Comparison of ENCODE assay signal across 1 cellular context in the genomic region with DNA sequence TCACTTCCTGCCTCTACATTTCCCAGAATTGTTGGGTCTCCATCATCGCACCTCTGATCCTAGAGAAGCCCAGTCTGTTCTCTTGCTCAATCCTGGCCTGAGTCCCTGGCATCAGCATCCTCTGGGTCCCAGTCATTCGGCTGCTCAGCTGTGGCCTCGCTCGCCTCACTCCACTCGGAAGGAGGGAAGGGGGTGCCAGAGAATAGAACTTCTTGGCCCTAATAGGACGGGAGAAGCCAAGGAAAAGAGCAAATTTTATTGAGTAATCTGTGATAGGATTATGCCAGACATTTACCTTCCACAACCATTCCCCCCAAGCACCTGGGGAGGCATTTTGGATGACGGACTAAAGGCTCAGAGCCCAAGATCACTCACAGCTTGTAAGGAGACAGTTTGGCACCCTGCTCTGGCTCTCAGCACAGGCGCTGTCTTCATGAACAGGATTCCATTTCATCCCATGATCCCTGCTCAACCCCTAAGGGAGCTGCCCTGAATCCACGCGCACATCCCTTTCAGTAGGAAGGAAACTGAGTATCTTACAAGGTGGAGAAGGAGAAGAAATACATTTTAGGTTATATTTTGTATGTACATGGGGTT.
TF ChIP-seq lines count a peak whose summit lies in the region.

No MANE protein-coding gene starts in this region.

TF ChIP-seq in GM23338, 12 proteins besides CTCF, POLR2A, EP300 and RAD21:
- TF ChIP-seq, protein P1, sequence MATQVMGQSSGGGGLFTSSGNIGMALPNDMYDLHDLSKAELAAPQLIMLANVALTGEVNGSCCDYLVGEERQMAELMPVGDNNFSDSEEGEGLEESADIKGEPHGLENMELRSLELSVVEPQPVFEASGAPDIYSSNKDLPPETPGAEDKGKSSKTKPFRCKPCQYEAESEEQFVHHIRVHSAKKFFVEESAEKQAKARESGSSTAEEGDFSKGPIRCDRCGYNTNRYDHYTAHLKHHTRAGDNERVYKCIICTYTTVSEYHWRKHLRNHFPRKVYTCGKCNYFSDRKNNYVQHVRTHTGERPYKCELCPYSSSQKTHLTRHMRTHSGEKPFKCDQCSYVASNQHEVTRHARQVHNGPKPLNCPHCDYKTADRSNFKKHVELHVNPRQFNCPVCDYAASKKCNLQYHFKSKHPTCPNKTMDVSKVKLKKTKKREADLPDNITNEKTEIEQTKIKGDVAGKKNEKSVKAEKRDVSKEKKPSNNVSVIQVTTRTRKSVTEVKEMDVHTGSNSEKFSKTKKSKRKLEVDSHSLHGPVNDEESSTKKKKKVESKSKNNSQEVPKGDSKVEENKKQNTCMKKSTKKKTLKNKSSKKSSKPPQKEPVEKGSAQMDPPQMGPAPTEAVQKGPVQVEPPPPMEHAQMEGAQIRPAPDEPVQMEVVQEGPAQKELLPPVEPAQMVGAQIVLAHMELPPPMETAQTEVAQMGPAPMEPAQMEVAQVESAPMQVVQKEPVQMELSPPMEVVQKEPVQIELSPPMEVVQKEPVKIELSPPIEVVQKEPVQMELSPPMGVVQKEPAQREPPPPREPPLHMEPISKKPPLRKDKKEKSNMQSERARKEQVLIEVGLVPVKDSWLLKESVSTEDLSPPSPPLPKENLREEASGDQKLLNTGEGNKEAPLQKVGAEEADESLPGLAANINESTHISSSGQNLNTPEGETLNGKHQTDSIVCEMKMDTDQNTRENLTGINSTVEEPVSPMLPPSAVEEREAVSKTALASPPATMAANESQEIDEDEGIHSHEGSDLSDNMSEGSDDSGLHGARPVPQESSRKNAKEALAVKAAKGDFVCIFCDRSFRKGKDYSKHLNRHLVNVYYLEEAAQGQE (IDR thresholded peaks at IDR 0.05; ENCODE audit: unreplicated experiment), result no peak
- TF ChIP-seq JUNB (IDR thresholded peaks at IDR 0.05; ENCODE audit: unreplicated experiment) (no peak), EZH2phosphoT487 (IDR thresholded peaks at IDR 0.05; ENCODE audit: unreplicated experiment) (no peak), EZH2 (IDR thresholded peaks at IDR 0.05; ENCODE audit: low read depth, unreplicated experiment) (no peak), POLR2AphosphoS5 (IDR thresholded peaks at IDR 0.05; ENCODE audit: low read depth) (no peak), STAT1 (IDR thresholded peaks at IDR 0.05; ENCODE audit: unreplicated experiment) (no peak), ZNF114 (CRISPR knock-in tag; IDR thresholded peaks at IDR 0.05) (no peak), CREB1 (CRISPR knock-in tag; IDR thresholded peaks at IDR 0.05; ENCODE audit: low read depth) (no peak), ZNF331 (CRISPR knock-in tag; IDR thresholded peaks at IDR 0.05; ENCODE audit: low read depth) (no peak), NANOG (IDR thresholded peaks at IDR 0.05; ENCODE audit: borderline replicate concordance) (no peak)
- TF ChIP-seq, protein P2, sequence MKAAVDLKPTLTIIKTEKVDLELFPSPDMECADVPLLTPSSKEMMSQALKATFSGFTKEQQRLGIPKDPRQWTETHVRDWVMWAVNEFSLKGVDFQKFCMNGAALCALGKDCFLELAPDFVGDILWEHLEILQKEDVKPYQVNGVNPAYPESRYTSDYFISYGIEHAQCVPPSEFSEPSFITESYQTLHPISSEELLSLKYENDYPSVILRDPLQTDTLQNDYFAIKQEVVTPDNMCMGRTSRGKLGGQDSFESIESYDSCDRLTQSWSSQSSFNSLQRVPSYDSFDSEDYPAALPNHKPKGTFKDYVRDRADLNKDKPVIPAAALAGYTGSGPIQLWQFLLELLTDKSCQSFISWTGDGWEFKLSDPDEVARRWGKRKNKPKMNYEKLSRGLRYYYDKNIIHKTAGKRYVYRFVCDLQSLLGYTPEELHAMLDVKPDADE (IDR thresholded peaks at IDR 0.05), result no peak
- TF ChIP-seq, protein P3, sequence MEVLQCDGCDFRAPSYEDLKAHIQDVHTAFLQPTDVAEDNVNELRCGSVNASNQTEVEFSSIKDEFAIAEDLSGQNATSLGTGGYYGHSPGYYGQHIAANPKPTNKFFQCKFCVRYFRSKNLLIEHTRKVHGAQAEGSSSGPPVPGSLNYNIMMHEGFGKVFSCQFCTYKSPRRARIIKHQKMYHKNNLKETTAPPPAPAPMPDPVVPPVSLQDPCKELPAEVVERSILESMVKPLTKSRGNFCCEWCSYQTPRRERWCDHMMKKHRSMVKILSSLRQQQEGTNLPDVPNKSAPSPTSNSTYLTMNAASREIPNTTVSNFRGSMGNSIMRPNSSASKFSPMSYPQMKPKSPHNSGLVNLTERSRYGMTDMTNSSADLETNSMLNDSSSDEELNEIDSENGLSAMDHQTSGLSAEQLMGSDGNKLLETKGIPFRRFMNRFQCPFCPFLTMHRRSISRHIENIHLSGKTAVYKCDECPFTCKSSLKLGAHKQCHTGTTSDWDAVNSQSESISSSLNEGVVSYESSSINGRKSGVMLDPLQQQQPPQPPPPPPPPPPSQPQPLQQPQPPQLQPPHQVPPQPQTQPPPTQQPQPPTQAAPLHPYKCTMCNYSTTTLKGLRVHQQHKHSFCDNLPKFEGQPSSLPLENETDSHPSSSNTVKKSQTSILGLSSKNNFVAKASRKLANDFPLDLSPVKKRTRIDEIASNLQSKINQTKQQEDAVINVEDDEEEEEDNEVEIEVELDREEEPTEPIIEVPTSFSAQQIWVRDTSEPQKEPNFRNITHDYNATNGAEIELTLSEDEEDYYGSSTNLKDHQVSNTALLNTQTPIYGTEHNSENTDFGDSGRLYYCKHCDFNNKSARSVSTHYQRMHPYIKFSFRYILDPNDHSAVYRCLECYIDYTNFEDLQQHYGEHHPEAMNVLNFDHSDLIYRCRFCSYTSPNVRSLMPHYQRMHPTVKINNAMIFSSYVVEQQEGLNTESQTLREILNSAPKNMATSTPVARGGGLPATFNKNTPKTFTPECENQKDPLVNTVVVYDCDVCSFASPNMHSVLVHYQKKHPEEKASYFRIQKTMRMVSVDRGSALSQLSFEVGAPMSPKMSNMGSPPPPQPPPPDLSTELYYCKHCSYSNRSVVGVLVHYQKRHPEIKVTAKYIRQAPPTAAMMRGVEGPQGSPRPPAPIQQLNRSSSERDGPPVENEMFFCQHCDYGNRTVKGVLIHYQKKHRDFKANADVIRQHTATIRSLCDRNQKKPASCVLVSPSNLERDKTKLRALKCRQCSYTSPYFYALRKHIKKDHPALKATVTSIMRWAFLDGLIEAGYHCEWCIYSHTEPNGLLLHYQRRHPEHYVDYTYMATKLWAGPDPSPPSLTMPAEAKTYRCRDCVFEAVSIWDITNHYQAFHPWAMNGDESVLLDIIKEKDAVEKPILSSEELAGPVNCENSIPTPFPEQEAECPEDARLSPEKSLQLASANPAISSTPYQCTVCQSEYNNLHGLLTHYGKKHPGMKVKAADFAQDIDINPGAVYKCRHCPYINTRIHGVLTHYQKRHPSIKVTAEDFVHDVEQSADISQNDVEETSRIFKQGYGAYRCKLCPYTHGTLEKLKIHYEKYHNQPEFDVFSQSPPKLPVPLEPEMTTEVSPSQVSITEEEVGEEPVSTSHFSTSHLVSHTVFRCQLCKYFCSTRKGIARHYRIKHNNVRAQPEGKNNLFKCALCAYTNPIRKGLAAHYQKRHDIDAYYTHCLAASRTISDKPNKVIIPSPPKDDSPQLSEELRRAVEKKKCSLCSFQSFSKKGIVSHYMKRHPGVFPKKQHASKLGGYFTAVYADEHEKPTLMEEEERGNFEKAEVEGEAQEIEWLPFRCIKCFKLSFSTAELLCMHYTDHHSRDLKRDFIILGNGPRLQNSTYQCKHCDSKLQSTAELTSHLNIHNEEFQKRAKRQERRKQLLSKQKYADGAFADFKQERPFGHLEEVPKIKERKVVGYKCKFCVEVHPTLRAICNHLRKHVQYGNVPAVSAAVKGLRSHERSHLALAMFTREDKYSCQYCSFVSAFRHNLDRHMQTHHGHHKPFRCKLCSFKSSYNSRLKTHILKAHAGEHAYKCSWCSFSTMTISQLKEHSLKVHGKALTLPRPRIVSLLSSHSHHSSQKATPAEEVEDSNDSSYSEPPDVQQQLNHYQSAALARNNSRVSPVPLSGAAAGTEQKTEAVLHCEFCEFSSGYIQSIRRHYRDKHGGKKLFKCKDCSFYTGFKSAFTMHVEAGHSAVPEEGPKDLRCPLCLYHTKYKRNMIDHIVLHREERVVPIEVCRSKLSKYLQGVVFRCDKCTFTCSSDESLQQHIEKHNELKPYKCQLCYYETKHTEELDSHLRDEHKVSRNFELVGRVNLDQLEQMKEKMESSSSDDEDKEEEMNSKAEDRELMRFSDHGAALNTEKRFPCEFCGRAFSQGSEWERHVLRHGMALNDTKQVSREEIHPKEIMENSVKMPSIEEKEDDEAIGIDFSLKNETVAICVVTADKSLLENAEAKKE (CRISPR knock-in tag; IDR thresholded peaks at IDR 0.05), result no peak
